Comparison of ENCODE assay signal across 9 cellular contexts in genomic region chr15:63195257-63196023, GRCh38. TPM values are rescaled to one million over a fixed set of nuclear protein-coding genes. Genes with fewer than 3 reads are reported as not detected.
A peak's percentile ranks its signal among the peaks of the same experiment; 100 is the strongest.
DNase-seq lines count a peak whose midpoint lies in the region; ATAC-seq and TF ChIP-seq lines count a peak whose summit lies in the region.
"Had no signal": no experiment of that assay in that cellular context is flagged by ENCODE, and none has a peak within 500 bp of the region (broad histone marks: within the 10 kb centered on the region; RNA-seq: fewer than 3 reads in every experiment).

No MANE protein-coding gene starts in this region.

- H3K4me3 Mint-ChIP-seq in activated naive CD8-positive, alpha-beta T cell treated with anti-CD3 and anti-CD28 coated beads for 36 hours, result peak overlapping the region; percentile 63
- peak overlapping the region; percentile 99 for H3K4me3 Mint-ChIP-seq in natural killer cell treated with Interleukin-12 subunit alpha and Interleukin-12 subunit beta and Interleukin-15 and Interleukin-18, amount 100 ng/mL, for 72 hours
- no peak overlapping the region for H3K4me3 Mint-ChIP-seq in MCF 10A (ENCODE audit: unreplicated experiment)

- H2AFZ ChIP-seq in DND-41 (ENCODE audit: low read depth, low read length), result no peak overlapping the region

- DNase-seq in DND-41 (no peak), posterior vena cava (ENCODE audit: low spot score) (no peak), MCF 10A (ENCODE audit: unreplicated experiment) (no peak)
- DNase-seq in activated naive CD8-positive, alpha-beta T cell treated with anti-CD3 and anti-CD28 coated beads for 36 hours, result no peak
- no peak for DNase-seq in natural killer cell treated with Interleukin-12 subunit alpha and Interleukin-12 subunit beta and Interleukin-15 and Interleukin-18, amount 100 ng/mL, for 72 hours (ENCODE audit: low spot score)
- DNase-seq: NCI-H1092, SK-N-SH had no signal

- H3K79me2 ChIP-seq in DND-41 (ENCODE audit: insufficient read depth, low read length), result peaks cover 95% of the 10 kb centered on the region

- H3K27me3 Mint-ChIP-seq in activated naive CD8-positive, alpha-beta T cell treated with anti-CD3 and anti-CD28 coated beads for 36 hours, result no peaks in the 10 kb centered on the region
- H3K27me3 Mint-ChIP-seq in natural killer cell treated with Interleukin-12 subunit alpha and Interleukin-12 subunit beta and Interleukin-15 and Interleukin-18, amount 100 ng/mL, for 72 hours, result no peaks in the 10 kb centered on the region
- H3K27me3 Mint-ChIP-seq in MCF 10A (ENCODE audit: insufficient read depth, unreplicated experiment), result no peaks in the 10 kb centered on the region

- intact Hi-C loops in posterior vena cava (cut with DNase I), result no loop called here
- intact Hi-C loops in MCF 10A (cut with micrococcal nuclease), result no loop called here

- no peaks in the 10 kb centered on the region for H3K27me3 ChIP-seq in DND-41 (ENCODE audit: insufficient read depth, low read length, poor library complexity)

- CTCF ChIA-PET in MCF 10A (lab: Yijun Ruan, JAX), result no interaction called here

- no peaks in the 10 kb centered on the region for H3K9me3 ChIP-seq in DND-41 (ENCODE audit: insufficient read depth, low read length, severe bottlenecking)
- H3K9me3 ChIP-seq in KOPT-K1 (ENCODE audit: insufficient read depth, low read length, poor library complexity, severe bottlenecking), result no peaks in the 10 kb centered on the region
- H3K9me3 ChIP-seq: SK-N-SH had no signal

- H3K4me2 ChIP-seq in DND-41 (ENCODE audit: insufficient read depth, low read length), result no peak overlapping the region
- H3K4me2 ChIP-seq: SK-N-SH had no signal

- no peak overlapping the region for H3K4me3 ChIP-seq in DND-41 (ENCODE audit: low read depth in 1 of 2, low read length in 2 of 2)

- no TSS peak for BruUV-seq in MCF 10A (replicated peaks; lab: Mats Ljungman, UMichigan)

- POLR2A ChIA-PET in MCF 10A (lab: Yijun Ruan, JAX), result interaction anchor here (1.1 to 1.7 kb wide), 2 partner anchors 9 to 31 kb away, joined by 3 to 4 read pairs; no protein-coding TSS in a partner anchor

- peaks cover 57% of the 10 kb centered on the region for H3K4me1 ChIP-seq in DND-41 (ENCODE audit: insufficient read depth, low read length)

- ATAC-seq in DND-41 (ENCODE audit: insufficient read depth, low read depth), result no peak
- no peak for ATAC-seq in natural killer cell treated with Interleukin-12 subunit alpha and Interleukin-12 subunit beta and Interleukin-15 and Interleukin-18, amount 100 ng/mL, for 72 hours
- no peak for ATAC-seq in HG03520 (IDR thresholded peaks at IDR 0.05; ENCODE audit: unreplicated experiment)

- no peaks in the 10 kb centered on the region for H3K9me3 Mint-ChIP-seq in activated naive CD8-positive, alpha-beta T cell treated with anti-CD3 and anti-CD28 coated beads for 36 hours
- H3K9me3 Mint-ChIP-seq in natural killer cell treated with Interleukin-12 subunit alpha and Interleukin-12 subunit beta and Interleukin-15 and Interleukin-18, amount 100 ng/mL, for 72 hours, result no peaks in the 10 kb centered on the region
- no peaks in the 10 kb centered on the region for H3K9me3 Mint-ChIP-seq in MCF 10A (ENCODE audit: unreplicated experiment)

- H3K36me3 ChIP-seq in DND-41 (ENCODE audit: insufficient read depth, low read length) (no peaks in the 10 kb centered on the region; the same call in 1 of the 2 replicates), KOPT-K1 (ENCODE audit: insufficient read depth, low read length) (no peaks in the 10 kb centered on the region)

- peak overlapping the region; percentile 80 for H3K27ac Mint-ChIP-seq in activated naive CD8-positive, alpha-beta T cell treated with anti-CD3 and anti-CD28 coated beads for 36 hours
- peak overlapping the region; percentile 93 to 96 for H3K27ac Mint-ChIP-seq in natural killer cell treated with Interleukin-12 subunit alpha and Interleukin-12 subunit beta and Interleukin-15 and Interleukin-18, amount 100 ng/mL, for 72 hours
- no peak overlapping the region for H3K27ac Mint-ChIP-seq in MCF 10A (ENCODE audit: low read depth, unreplicated experiment)

- H3K27ac ChIP-seq in DND-41 (ENCODE audit: low read length), result peak overlapping the region; percentile 92
- H3K27ac ChIP-seq in KOPT-K1 (ENCODE audit: low read depth, low read length, poor library complexity, severe bottlenecking), result peak overlapping the region; percentile 97

- H3K9ac ChIP-seq in DND-41 (ENCODE audit: low read depth, low read length), result no peak overlapping the region
- H3K9ac ChIP-seq: SK-N-SH had no signal

- H3K4me1 Mint-ChIP-seq in activated naive CD8-positive, alpha-beta T cell treated with anti-CD3 and anti-CD28 coated beads for 36 hours, result peaks cover 77% of the 10 kb centered on the region
- H3K4me1 Mint-ChIP-seq in natural killer cell treated with Interleukin-12 subunit alpha and Interleukin-12 subunit beta and Interleukin-15 and Interleukin-18, amount 100 ng/mL, for 72 hours (ENCODE audit: low read depth in 2 of 2), result peaks cover 74 to 87% of the 10 kb centered on the region in 2 donors
- peaks cover 22% of the 10 kb centered on the region for H3K4me1 Mint-ChIP-seq in MCF 10A (ENCODE audit: insufficient read depth, unreplicated experiment)

- peaks cover 72% of the 10 kb centered on the region for H3K36me3 Mint-ChIP-seq in activated naive CD8-positive, alpha-beta T cell treated with anti-CD3 and anti-CD28 coated beads for 36 hours
- H3K36me3 Mint-ChIP-seq in natural killer cell treated with Interleukin-12 subunit alpha and Interleukin-12 subunit beta and Interleukin-15 and Interleukin-18, amount 100 ng/mL, for 72 hours, result peaks cover 10% of the 10 kb centered on the region
- no peaks in the 10 kb centered on the region for H3K36me3 Mint-ChIP-seq in MCF 10A (ENCODE audit: insufficient read depth, unreplicated experiment)

- TF ChIP-seq CTCF in DND-41 (IDR thresholded peaks at IDR 0.05; ENCODE audit: borderline replicate concordance, extremely low read depth, low read length, poor library complexity, severe bottlenecking), result no peak
- TF ChIP-seq CTCF in MCF 10A (IDR thresholded peaks at IDR 0.05; ENCODE audit: unreplicated experiment), result no peak

- H4K20me1 ChIP-seq in DND-41 (ENCODE audit: insufficient read depth, low read length), result peaks cover 3% of the 10 kb centered on the region; the same call in 1 of the 2 replicates

RNA-seq across cellular contexts. Expression of gene RAB8B, which starts 6.0 kb away (rescaled TPM):
- total RNA-seq in activated naive CD8-positive, alpha-beta T cell treated with anti-CD3 and anti-CD28 coated beads for 36 hours, result 100 to 1,000 TPM; 231 to 239 TPM
- total RNA-seq in natural killer cell treated with Interleukin-12 subunit alpha and Interleukin-12 subunit beta and Interleukin-15 and Interleukin-18, amount 100 ng/mL, for 72 hours, result 100 to 1,000 TPM in 1 of 2 donors, 10 to 100 TPM in 1; 49.1 to 113 TPM
- total RNA-seq in posterior vena cava, result 10 to 100 TPM; 46.8 to 51.8 TPM
- total RNA-seq in MCF 10A (2022), result 11.7 and 15.6 TPM in 2 replicates

RNA-seq across cellular contexts. Expression of gene RPS27L, which starts 38.2 kb away (rescaled TPM):
- total RNA-seq in activated naive CD8-positive, alpha-beta T cell treated with anti-CD3 and anti-CD28 coated beads for 36 hours, result 100 to 1,000 TPM; 132 TPM
- 100 to 1,000 TPM in 1 of 2 donors, 10 to 100 TPM in 1; 41.6 to 112 TPM for total RNA-seq in natural killer cell treated with Interleukin-12 subunit alpha and Interleukin-12 subunit beta and Interleukin-15 and Interleukin-18, amount 100 ng/mL, for 72 hours
- total RNA-seq in posterior vena cava (100 to 1,000 TPM; 160 to 259 TPM), MCF 10A (2022) (154 and 172 TPM in 2 replicates)
